ENCODE assay signal across 1 cellular context in genomic region chr20:32312718-32313424, GRCh38.
TF ChIP-seq lines count a peak whose summit lies in the region.

No MANE protein-coding gene starts in this region.

TF ChIP-seq in HepG2, 621 proteins besides CTCF, POLR2A, EP300 and RAD21 (continued from another document):
- TF ChIP-seq RERE (CRISPR knock-in tag; IDR thresholded peaks at IDR 0.05; ENCODE audit: low read depth) (no peak), NPAS2 (CRISPR knock-in tag; IDR thresholded peaks at IDR 0.05; ENCODE audit: borderline replicate concordance) (no peak), PCBP1 (IDR thresholded peaks at IDR 0.05; ENCODE audit: borderline replicate concordance, low read depth, low read length) (no peak), NR1H2 (CRISPR knock-in tag; IDR thresholded peaks at IDR 0.05; ENCODE audit: borderline replicate concordance, low read depth) (no peak), ZNF281 (CRISPR knock-in tag; IDR thresholded peaks at IDR 0.05; ENCODE audit: borderline replicate concordance) (no peak), HOXA5 (CRISPR knock-in tag; IDR thresholded peaks at IDR 0.05) (no peak), NFIC (IDR thresholded peaks at IDR 0.05; ENCODE audit: low read length) (no peak), ZNF557 (CRISPR knock-in tag; IDR thresholded peaks at IDR 0.05) (no peak), ZNF589 (CRISPR knock-in tag; conservative IDR thresholded peaks at IDR 0.05) (no peak), ZNF24 (IDR thresholded peaks at IDR 0.05) (no peak), ZNF33A (CRISPR knock-in tag; IDR thresholded peaks at IDR 0.05; ENCODE audit: borderline replicate concordance) (no peak), MBNL3 (CRISPR knock-in tag; conservative IDR thresholded peaks at IDR 0.05) (no peak), ARID5B (CRISPR knock-in tag; IDR thresholded peaks at IDR 0.05) (peak; percentile 67), HNF4G (IDR thresholded peaks at IDR 0.05; ENCODE audit: borderline replicate concordance, low read depth, low read length) (peak; percentile 97), HNF4G (CRISPR knock-in tag; IDR thresholded peaks at IDR 0.05; ENCODE audit: borderline replicate concordance, low read depth) (0 out of 2 replicates have a peak, but pooled peaks have one; percentile 58), RFX5 (IDR thresholded peaks at IDR 0.05; ENCODE audit: low read depth, low read length) (no peak), KDM5A (IDR thresholded peaks at IDR 0.05; ENCODE audit: borderline replicate concordance, low read length) (no peak), BRCA1 (CRISPR knock-in tag; IDR thresholded peaks at IDR 0.05) (no peak), TOE1 (CRISPR knock-in tag; IDR thresholded peaks at IDR 0.05) (no peak), CEBPG (CRISPR knock-in tag; IDR thresholded peaks at IDR 0.05) (no peak), STAG1 (CRISPR knock-in tag; IDR thresholded peaks at IDR 0.05) (0 out of 2 replicates have a peak, but pooled peaks have one; percentile 13), MBD4 (IDR thresholded peaks at IDR 0.05; ENCODE audit: borderline replicate concordance, low read length) (no peak), IRF1 (CRISPR knock-in tag; IDR thresholded peaks at IDR 0.05; ENCODE audit: low read depth) (no peak), ZNF3 (CRISPR knock-in tag; IDR thresholded peaks at IDR 0.05) (no peak), PBX2 (CRISPR knock-in tag; IDR thresholded peaks at IDR 0.05) (no peak), ZBTB3 (CRISPR knock-in tag; IDR thresholded peaks at IDR 0.05; ENCODE audit: borderline replicate concordance, low read depth) (no peak), ZFP82 (CRISPR knock-in tag; IDR thresholded peaks at IDR 0.05; ENCODE audit: borderline replicate concordance) (no peak), HMGXB4 (CRISPR knock-in tag; IDR thresholded peaks at IDR 0.05; ENCODE audit: borderline replicate concordance in 1 of 2, low read depth in 1 of 2) (no peak)
TF ChIP-seq in HepG2: peak in this region for 56.
